17 cellular contexts compared by ENCODE assay signal in genomic region chr10:31136386-31136785, GRCh38.
DNase-seq lines count a peak whose midpoint lies in the region; ATAC-seq and TF ChIP-seq lines count a peak whose summit lies in the region.
"Had no signal": no experiment of that assay in that cellular context is flagged by ENCODE, and none has a peak within 500 bp of the region (broad histone marks: within the 10 kb centered on the region; RNA-seq: fewer than 3 reads in every experiment).

No MANE protein-coding gene starts in this region.

- no peak overlapping the region for H3K4me3 Mint-ChIP-seq in stimulated activated naive CD8-positive, alpha-beta T cell treated with anti-CD3 and anti-CD28 coated beads, Interleukin-15, Interleukin-2, amounts not matched to agents 100 ng/mL and 50 ng/mL, for 24 hours
- peak overlapping the region; percentile 31 for H3K4me3 Mint-ChIP-seq in activated naive CD8-positive, alpha-beta T cell
- H3K4me3 Mint-ChIP-seq in nephron: peak overlapping the region in 1 of 3 experiments; percentile 55
- H3K4me3 Mint-ChIP-seq in stimulated activated effector memory CD8-positive, alpha-beta T cell treated with anti-CD3 and anti-CD28 coated beads, Interleukin-12 subunit alpha, Interleukin-12 subunit beta, amount 100 ng/mL, for 72 hours: no peak overlapping the region
- H3K4me3 Mint-ChIP-seq: endodermal cell; mesothelial cell of epicardium; stimulated activated naive B cell treated with anti-CD40 and anti-IgM and Interleukin-4, amounts not matched to agents 10 μg/mL and 1 μg/mL and 100 μg/mL, for 72 hours had no signal

- no peak for DNase-seq in stimulated activated naive CD8-positive, alpha-beta T cell treated with anti-CD3 and anti-CD28 coated beads, Interleukin-15, Interleukin-2, amounts not matched to agents 100 U/mL and 50 U/mL, for 24 hours
- DNase-seq in anterior cingulate cortex (lab: John Stamatoyannopoulos, UW) (no peak), Ammon's horn (ENCODE audit: low spot score) (no peak)
- no peak for DNase-seq in stimulated activated effector memory CD8-positive, alpha-beta T cell treated with anti-CD3 and anti-CD28 coated beads, Interleukin-12 subunit alpha, Interleukin-12 subunit beta, amount 100 ng/mL, for 72 hours (ENCODE audit: low spot score in 2 of 2)
- DNase-seq: activated effector memory CD4-positive, alpha-beta T cell treated with anti-CD3 and anti-CD28 coated beads, Interleukin-2, amount 50 U/mL, for 16 hours; endodermal cell; hypothalamus; NCI-H1092; NCI-H526; stimulated activated naive B cell treated with anti-CD40 and anti-IgM and Interleukin-4, amounts not matched to agents 10 μg/mL and 1 μg/mL and 100 μg/mL, for 72 hours; upper lobe of left lung had no signal

- no peaks in the 10 kb centered on the region for H3K27me3 Mint-ChIP-seq in stimulated activated naive CD8-positive, alpha-beta T cell treated with anti-CD3 and anti-CD28 coated beads, Interleukin-15, Interleukin-2, amounts not matched to agents 100 ng/mL and 50 ng/mL, for 24 hours
- no peaks in the 10 kb centered on the region for H3K27me3 Mint-ChIP-seq in activated naive CD8-positive, alpha-beta T cell
- H3K27me3 Mint-ChIP-seq in nephron (ENCODE audit: low read depth): no peaks in the 10 kb centered on the region
- H3K27me3 Mint-ChIP-seq: stimulated activated naive B cell treated with anti-CD40 and anti-IgM and Interleukin-4, amounts not matched to agents 10 μg/mL and 1 μg/mL and 100 μg/mL, for 72 hours had no signal

- ATAC-seq in stimulated activated naive CD8-positive, alpha-beta T cell treated with anti-CD3 and anti-CD28 coated beads, Interleukin-15, Interleukin-2, amounts not matched to agents 100 U/mL and 50 U/mL, for 24 hours: no peak
- ATAC-seq in HG03095 (IDR thresholded peaks at IDR 0.05; ENCODE audit: unreplicated experiment): no peak
- ATAC-seq in stimulated activated effector memory CD8-positive, alpha-beta T cell treated with anti-CD3 and anti-CD28 coated beads, Interleukin-12 subunit alpha, Interleukin-12 subunit beta, amount 100 ng/mL, for 72 hours: no peak
- ATAC-seq: Right ventricle myocardium inferior; stimulated activated naive B cell treated with anti-CD40 and anti-IgM and Interleukin-4, amounts not matched to agents 10 μg/mL and 1 μg/mL and 100 μg/mL, for 72 hours had no signal

- no peak for TF ChIP-seq CTCF in nephron (IDR thresholded peaks at IDR 0.05; ENCODE audit: unreplicated experiment in 3 of 3)

- H3K9me3 Mint-ChIP-seq in stimulated activated naive CD8-positive, alpha-beta T cell treated with anti-CD3 and anti-CD28 coated beads, Interleukin-15, Interleukin-2, amounts not matched to agents 100 ng/mL and 50 ng/mL, for 24 hours: no peaks in the 10 kb centered on the region
- H3K9me3 Mint-ChIP-seq in activated naive CD8-positive, alpha-beta T cell (ENCODE audit: low read depth): no peaks in the 10 kb centered on the region
- H3K9me3 Mint-ChIP-seq in nephron: no peaks in the 10 kb centered on the region
- no peaks in the 10 kb centered on the region for H3K9me3 Mint-ChIP-seq in stimulated activated effector memory CD8-positive, alpha-beta T cell treated with anti-CD3 and anti-CD28 coated beads, Interleukin-12 subunit alpha, Interleukin-12 subunit beta, amount 100 ng/mL, for 72 hours
- H3K9me3 Mint-ChIP-seq: endodermal cell; mesothelial cell of epicardium; stimulated activated naive B cell treated with anti-CD40 and anti-IgM and Interleukin-4, amounts not matched to agents 10 μg/mL and 1 μg/mL and 100 μg/mL, for 72 hours had no signal

- peaks cover 49% of the 10 kb centered on the region for H3K4me1 Mint-ChIP-seq in stimulated activated naive CD8-positive, alpha-beta T cell treated with anti-CD3 and anti-CD28 coated beads, Interleukin-15, Interleukin-2, amounts not matched to agents 100 ng/mL and 50 ng/mL, for 24 hours (ENCODE audit: low read depth)
- H3K4me1 Mint-ChIP-seq in activated naive CD8-positive, alpha-beta T cell (ENCODE audit: low read depth): peaks cover 43% of the 10 kb centered on the region
- H3K4me1 Mint-ChIP-seq in nephron: peaks cover 51% of the 10 kb centered on the region
- H3K4me1 Mint-ChIP-seq in stimulated activated effector memory CD8-positive, alpha-beta T cell treated with anti-CD3 and anti-CD28 coated beads, Interleukin-12 subunit alpha, Interleukin-12 subunit beta, amount 100 ng/mL, for 72 hours: peaks cover 35% of the 10 kb centered on the region

- H3K27ac Mint-ChIP-seq in stimulated activated naive CD8-positive, alpha-beta T cell treated with anti-CD3 and anti-CD28 coated beads, Interleukin-15, Interleukin-2, amounts not matched to agents 100 ng/mL and 50 ng/mL, for 24 hours: peak overlapping the region; percentile 32
- peak overlapping the region; percentile 72 for H3K27ac Mint-ChIP-seq in activated naive CD8-positive, alpha-beta T cell
- H3K27ac Mint-ChIP-seq in nephron: peak overlapping the region; percentile 84 to 95 (median 89)
- no peak overlapping the region for H3K27ac Mint-ChIP-seq in stimulated activated effector memory CD8-positive, alpha-beta T cell treated with anti-CD3 and anti-CD28 coated beads, Interleukin-12 subunit alpha, Interleukin-12 subunit beta, amount 100 ng/mL, for 72 hours
- H3K27ac Mint-ChIP-seq: endodermal cell; stimulated activated naive B cell treated with anti-CD40 and anti-IgM and Interleukin-4, amounts not matched to agents 10 μg/mL and 1 μg/mL and 100 μg/mL, for 72 hours had no signal

- no peaks in the 10 kb centered on the region for H3K36me3 Mint-ChIP-seq in stimulated activated naive CD8-positive, alpha-beta T cell treated with anti-CD3 and anti-CD28 coated beads, Interleukin-15, Interleukin-2, amounts not matched to agents 100 ng/mL and 50 ng/mL, for 24 hours (ENCODE audit: low read depth)
- H3K36me3 Mint-ChIP-seq in activated naive CD8-positive, alpha-beta T cell: no peaks in the 10 kb centered on the region
- H3K36me3 Mint-ChIP-seq in nephron (ENCODE audit: low read depth): no peaks in the 10 kb centered on the region
- H3K36me3 Mint-ChIP-seq in stimulated activated effector memory CD8-positive, alpha-beta T cell treated with anti-CD3 and anti-CD28 coated beads, Interleukin-12 subunit alpha, Interleukin-12 subunit beta, amount 100 ng/mL, for 72 hours: peaks cover 8% of the 10 kb centered on the region
- H3K36me3 Mint-ChIP-seq: mesothelial cell of epicardium; stimulated activated naive B cell treated with anti-CD40 and anti-IgM and Interleukin-4, amounts not matched to agents 10 μg/mL and 1 μg/mL and 100 μg/mL, for 72 hours had no signal
